1 cellular context compared by ENCODE assay signal in the genomic region with DNA sequence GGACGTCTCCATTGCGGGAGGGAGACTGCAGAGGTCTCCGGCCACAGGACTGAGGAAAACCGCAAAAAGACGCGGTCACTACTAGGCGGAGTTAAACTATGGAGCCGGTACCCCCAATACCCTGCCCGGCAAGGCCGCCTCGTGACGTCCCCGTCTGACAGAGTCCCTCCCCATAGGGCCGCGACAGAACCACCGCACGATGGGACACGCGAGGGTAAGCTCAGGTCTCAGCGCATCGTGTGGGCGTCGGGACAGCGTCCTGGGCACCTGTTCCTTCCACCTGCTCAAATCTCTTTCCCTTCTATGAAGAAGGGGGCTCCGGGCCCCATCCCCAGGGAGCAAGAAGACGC.
TF ChIP-seq lines count a peak whose summit lies in the region.

No MANE protein-coding gene starts in this region.

TF ChIP-seq in WTC11, 78 proteins besides CTCF, POLR2A, EP300 and RAD21 (continued from another document):
- TF ChIP-seq E2F1 (CRISPR knock-in tag; IDR thresholded peaks at IDR 0.05) (peak; percentile 5; the same call in 1 of the 2 replicates), TP53 (CRISPR knock-in tag; IDR thresholded peaks at IDR 0.05) (0 out of 2 replicates have a peak, but pooled peaks have one; percentile 9), SMAD3 (CRISPR knock-in tag; IDR thresholded peaks at IDR 0.05; ENCODE audit: borderline replicate concordance) (no peak), ESRRA (CRISPR knock-in tag; IDR thresholded peaks at IDR 0.05; ENCODE audit: borderline replicate concordance) (no peak), CREM (CRISPR knock-in tag; IDR thresholded peaks at IDR 0.05) (peak; percentile 38; the same call in 1 of the 2 replicates), SOX15 (CRISPR knock-in tag; IDR thresholded peaks at IDR 0.05) (no peak)
- TF ChIP-seq, protein P1, sequence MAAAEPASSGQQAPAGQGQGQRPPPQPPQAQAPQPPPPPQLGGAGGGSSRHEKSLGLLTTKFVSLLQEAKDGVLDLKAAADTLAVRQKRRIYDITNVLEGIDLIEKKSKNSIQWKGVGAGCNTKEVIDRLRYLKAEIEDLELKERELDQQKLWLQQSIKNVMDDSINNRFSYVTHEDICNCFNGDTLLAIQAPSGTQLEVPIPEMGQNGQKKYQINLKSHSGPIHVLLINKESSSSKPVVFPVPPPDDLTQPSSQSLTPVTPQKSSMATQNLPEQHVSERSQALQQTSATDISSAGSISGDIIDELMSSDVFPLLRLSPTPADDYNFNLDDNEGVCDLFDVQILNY (CRISPR knock-in tag; IDR thresholded peaks at IDR 0.05), result no peak; the same call in 1 of the 2 replicates
- TF ChIP-seq, protein P2, sequence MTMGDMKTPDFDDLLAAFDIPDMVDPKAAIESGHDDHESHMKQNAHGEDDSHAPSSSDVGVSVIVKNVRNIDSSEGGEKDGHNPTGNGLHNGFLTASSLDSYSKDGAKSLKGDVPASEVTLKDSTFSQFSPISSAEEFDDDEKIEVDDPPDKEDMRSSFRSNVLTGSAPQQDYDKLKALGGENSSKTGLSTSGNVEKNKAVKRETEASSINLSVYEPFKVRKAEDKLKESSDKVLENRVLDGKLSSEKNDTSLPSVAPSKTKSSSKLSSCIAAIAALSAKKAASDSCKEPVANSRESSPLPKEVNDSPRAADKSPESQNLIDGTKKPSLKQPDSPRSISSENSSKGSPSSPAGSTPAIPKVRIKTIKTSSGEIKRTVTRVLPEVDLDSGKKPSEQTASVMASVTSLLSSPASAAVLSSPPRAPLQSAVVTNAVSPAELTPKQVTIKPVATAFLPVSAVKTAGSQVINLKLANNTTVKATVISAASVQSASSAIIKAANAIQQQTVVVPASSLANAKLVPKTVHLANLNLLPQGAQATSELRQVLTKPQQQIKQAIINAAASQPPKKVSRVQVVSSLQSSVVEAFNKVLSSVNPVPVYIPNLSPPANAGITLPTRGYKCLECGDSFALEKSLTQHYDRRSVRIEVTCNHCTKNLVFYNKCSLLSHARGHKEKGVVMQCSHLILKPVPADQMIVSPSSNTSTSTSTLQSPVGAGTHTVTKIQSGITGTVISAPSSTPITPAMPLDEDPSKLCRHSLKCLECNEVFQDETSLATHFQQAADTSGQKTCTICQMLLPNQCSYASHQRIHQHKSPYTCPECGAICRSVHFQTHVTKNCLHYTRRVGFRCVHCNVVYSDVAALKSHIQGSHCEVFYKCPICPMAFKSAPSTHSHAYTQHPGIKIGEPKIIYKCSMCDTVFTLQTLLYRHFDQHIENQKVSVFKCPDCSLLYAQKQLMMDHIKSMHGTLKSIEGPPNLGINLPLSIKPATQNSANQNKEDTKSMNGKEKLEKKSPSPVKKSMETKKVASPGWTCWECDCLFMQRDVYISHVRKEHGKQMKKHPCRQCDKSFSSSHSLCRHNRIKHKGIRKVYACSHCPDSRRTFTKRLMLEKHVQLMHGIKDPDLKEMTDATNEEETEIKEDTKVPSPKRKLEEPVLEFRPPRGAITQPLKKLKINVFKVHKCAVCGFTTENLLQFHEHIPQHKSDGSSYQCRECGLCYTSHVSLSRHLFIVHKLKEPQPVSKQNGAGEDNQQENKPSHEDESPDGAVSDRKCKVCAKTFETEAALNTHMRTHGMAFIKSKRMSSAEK (CRISPR knock-in tag; IDR thresholded peaks at IDR 0.05; ENCODE audit: borderline replicate concordance), result no peak
